ENCODE assay signal across 30 cellular contexts in the genomic region with DNA sequence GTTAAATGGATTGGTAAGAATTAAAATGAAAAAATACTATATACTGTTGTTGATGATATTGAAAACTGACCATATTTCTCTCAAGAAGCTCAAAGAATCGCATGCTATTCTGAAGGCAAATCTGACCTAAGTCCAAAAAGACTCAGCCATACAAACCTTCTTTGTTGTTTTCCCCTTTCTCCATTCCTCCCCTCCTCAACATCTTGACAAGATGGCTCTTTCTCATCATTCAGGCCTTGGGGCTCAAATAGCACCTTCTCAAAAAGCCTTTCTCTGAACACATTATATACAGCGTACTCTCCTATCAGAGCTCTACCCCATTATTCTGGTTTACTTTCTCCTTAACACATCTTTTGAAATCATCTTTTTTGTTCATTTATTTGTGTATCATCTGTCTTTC. TPM values are rescaled to one million over a fixed set of nuclear protein-coding genes. Genes with fewer than 3 reads are reported as not detected.
"Had no signal": no experiment of that assay in that cellular context is flagged by ENCODE, and none has a peak within 500 bp of the region (broad histone marks: within the 10 kb centered on the region; RNA-seq: fewer than 3 reads in every experiment).

No MANE protein-coding gene starts in this region.

- H3K27ac Mint-ChIP-seq: activated CD4-positive, alpha-beta memory T cell treated with anti-CD3 and anti-CD28 coated beads for 36 hours; activated CD4-positive, alpha-beta T cell treated with anti-CD3 and anti-CD28 coated beads, Interleukin-2, amount 10 ng/mL, durations not matched to agents 7 days and 5 days; activated naive CD4-positive, alpha-beta T cell treated with anti-CD3 and anti-CD28 coated beads, Interleukin-2, amount 10 ng/mL, durations not matched to agents 7 days and 5 days; activated naive CD8-positive, alpha-beta T cell treated with anti-CD3 and anti-CD28 coated beads for 36 hours; activated T-helper 17 cell treated with anti-CD3 and anti-CD28 coated beads, Interleukin-2, amount 50 U/mL, for 72 hours; T-helper 17 cell had no signal

- H3K36me3 ChIP-seq: MG63, SJSA1 had no signal

- H3K9me3 ChIP-seq: MG63, SJSA1 had no signal

- H3K27ac ChIP-seq: SJSA1, VCaP had no signal

- H3K27me3 Mint-ChIP-seq: activated naive CD8-positive, alpha-beta T cell treated with anti-CD3 and anti-CD28 coated beads for 36 hours had no signal

- H3K4me1 Mint-ChIP-seq: activated CD4-positive, alpha-beta T cell treated with anti-CD3 and anti-CD28 coated beads, Interleukin-2, amount 10 ng/mL, durations not matched to agents 7 days and 5 days; activated naive CD4-positive, alpha-beta T cell treated with anti-CD3 and anti-CD28 coated beads, Interleukin-2, amount 10 ng/mL, durations not matched to agents 7 days and 5 days; activated naive CD8-positive, alpha-beta T cell treated with anti-CD3 and anti-CD28 coated beads for 36 hours; activated T-helper 17 cell treated with anti-CD3 and anti-CD28 coated beads, Interleukin-2, amount 50 U/mL, for 72 hours; T-helper 17 cell had no signal

- H3K27me3 ChIP-seq: MG63, SJSA1 had no signal

- H3K36me3 Mint-ChIP-seq: activated CD4-positive, alpha-beta memory T cell treated with anti-CD3 and anti-CD28 coated beads for 36 hours; activated naive CD4-positive, alpha-beta T cell treated with anti-CD3 and anti-CD28 coated beads, Interleukin-2, amount 10 ng/mL, durations not matched to agents 7 days and 5 days; activated naive CD8-positive, alpha-beta T cell treated with anti-CD3 and anti-CD28 coated beads for 36 hours had no signal

- ATAC-seq: activated T-helper 17 cell treated with anti-CD3 and anti-CD28 coated beads, Interleukin-2, amount 50 U/mL, for 72 hours; Panc1; T-helper 17 cell had no signal

- H3K4me3 ChIP-seq: MG63, SJSA1 had no signal

- DNase-seq: activated CD4-positive, alpha-beta memory T cell treated with anti-CD3 and anti-CD28 coated beads for 36 hours; activated CD4-positive, alpha-beta T cell treated with anti-CD3 and anti-CD28 coated beads, Interleukin-2, amount 10 ng/mL, durations not matched to agents 7 days and 5 days; activated CD4-positive, CD25-positive, alpha-beta regulatory T cell; activated CD8-positive, alpha-beta memory T cell treated with anti-CD3 and anti-CD28 coated beads for 24 hours; activated gamma-delta T cell; activated naive CD4-positive, alpha-beta T cell treated with anti-CD3 and anti-CD28 coated beads, Interleukin-2, amount 10 ng/mL, durations not matched to agents 7 days and 5 days; activated naive CD8-positive, alpha-beta T cell treated with anti-CD3 and anti-CD28 coated beads for 36 hours; activated T-cell treated with anti-CD3 and anti-CD28 coated beads for 4 hours; activated T-cell treated with anti-CD3 and anti-CD28 coated beads, Interleukin-2, amount 50 U/mL, for 48 hours; aorta; MG63; MV-4-11; NCI-H1092 treated with DMSO at 0.1 percent for 48 hours; NCI-H1417 treated with DMSO at 0.1 percent for 48 hours; NCI-H1694; NCI-H2029; NCI-H2107; NCI-H2171 treated with DMSO at 0.1 percent for 48 hours; NCI-H226; NCI-H526 treated with DMSO at 0.1 percent for 48 hours; NCI-H82; RPMI8226; SHP77; T-helper 17 cell; T1000 had no signal

- H3K4me3 Mint-ChIP-seq: activated CD4-positive, alpha-beta memory T cell treated with anti-CD3 and anti-CD28 coated beads for 36 hours; activated CD4-positive, alpha-beta T cell treated with anti-CD3 and anti-CD28 coated beads, Interleukin-2, amount 10 ng/mL, durations not matched to agents 7 days and 5 days; activated naive CD4-positive, alpha-beta T cell treated with anti-CD3 and anti-CD28 coated beads, Interleukin-2, amount 10 ng/mL, durations not matched to agents 7 days and 5 days; activated naive CD8-positive, alpha-beta T cell treated with anti-CD3 and anti-CD28 coated beads for 36 hours; activated T-helper 17 cell treated with anti-CD3 and anti-CD28 coated beads, Interleukin-2, amount 50 U/mL, for 72 hours; T-helper 17 cell had no signal

- H3K9me3 Mint-ChIP-seq: activated CD4-positive, alpha-beta memory T cell treated with anti-CD3 and anti-CD28 coated beads for 36 hours; activated CD4-positive, alpha-beta T cell treated with anti-CD3 and anti-CD28 coated beads, Interleukin-2, amount 10 ng/mL, durations not matched to agents 7 days and 5 days; activated naive CD4-positive, alpha-beta T cell treated with anti-CD3 and anti-CD28 coated beads, Interleukin-2, amount 10 ng/mL, durations not matched to agents 7 days and 5 days; activated naive CD8-positive, alpha-beta T cell treated with anti-CD3 and anti-CD28 coated beads for 36 hours; activated T-helper 17 cell treated with anti-CD3 and anti-CD28 coated beads, Interleukin-2, amount 50 U/mL, for 72 hours had no signal

RNA-seq across cellular contexts. Expression of gene COLGALT2, which starts 17.2 kb away (rescaled TPM):
- total RNA-seq: bronchial epithelial cell had no signal
